8 cellular contexts compared by ENCODE assay signal in genomic region chr2:42100696-42101585, GRCh38. TPM values are rescaled to one million over a fixed set of nuclear protein-coding genes. Genes with fewer than 3 reads are reported as not detected.
DNase-seq lines count a peak whose midpoint lies in the region; ATAC-seq and TF ChIP-seq lines count a peak whose summit lies in the region.

No MANE protein-coding gene starts in this region.

- peak overlapping the region; percentile 71 for H2BK120ac ChIP-seq in mesenchymal stem cell (ENCODE audit: low read depth, low read length)

- H3K4me1 ChIP-seq in duodenal mucosa (ENCODE audit: control insufficient read depth in 1 of 2, insufficient read depth in 2 of 2, low read length in 2 of 2) (peaks cover 36% of the 10 kb centered on the region in 2 donors), mesenchymal stem cell (ENCODE audit: control insufficient read depth, insufficient read depth, low read depth, low read length) (peaks cover 20% of the 10 kb centered on the region)

- H3K27ac Mint-ChIP-seq in activated CD4-positive, alpha-beta T cell treated with anti-CD3 and anti-CD28 coated beads, Interleukin-2, amount 10 ng/mL, durations not matched to agents 24 days and 14 days: peak overlapping the region; percentile 21

- peak overlapping the region; percentile 45 for H2BK5ac ChIP-seq in mesenchymal stem cell (ENCODE audit: low read depth, low read length, poor library complexity, severe bottlenecking)

- peak overlapping the region; percentile 76 for H3K4me3 ChIP-seq in GM12865 (ENCODE audit: low read depth, low read length)
- peak overlapping the region; percentile 60 to 63 for H3K4me3 ChIP-seq in duodenal mucosa (ENCODE audit: low read depth in 1 of 2, low read length in 2 of 2)
- H3K4me3 ChIP-seq in mesenchymal stem cell (ENCODE audit: insufficient read depth in 1 of 2, low read depth in 1 of 2, low read length in 2 of 2): no peak overlapping the region

- WGBS in mesenchymal stem cell: 37% methylated on average over 42 of the region's 68 CpGs

- H3K4me3 Mint-ChIP-seq in activated CD4-positive, alpha-beta T cell treated with anti-CD3 and anti-CD28 coated beads, Interleukin-2, amount 10 ng/mL, durations not matched to agents 24 days and 14 days: peak overlapping the region; percentile 27

- H3K9me3 Mint-ChIP-seq in activated CD4-positive, alpha-beta T cell treated with anti-CD3 and anti-CD28 coated beads, Interleukin-2, amount 10 ng/mL, durations not matched to agents 24 days and 14 days: peaks cover 9% of the 10 kb centered on the region

- H3K27me3 ChIP-seq in duodenal mucosa (ENCODE audit: control insufficient read depth in 1 of 2, insufficient read depth in 2 of 2, low read length in 2 of 2) (no peaks in the 10 kb centered on the region), mesenchymal stem cell (ENCODE audit: control insufficient read depth in 1 of 2, insufficient read depth in 1 of 2, low read length in 2 of 2) (no peaks in the 10 kb centered on the region)

- intact Hi-C loops in activated CD4-positive, alpha-beta T cell treated with anti-CD3 and anti-CD28 coated beads, Interleukin-2, amount 10 ng/mL, durations not matched to agents 24 days and 14 days (cut with micrococcal nuclease): loop anchor here (5.0 kb wide), 1 partner anchor 391 kb away; the partner anchor contains the start of gene KCNG3

- TF ChIP-seq CTCF in GM12865 (IDR thresholded peaks at IDR 0.05; ENCODE audit: insufficient read depth, low read depth, low read length, missing control alignments): no peak

- no peaks in the 10 kb centered on the region for H3K27me3 Mint-ChIP-seq in activated CD4-positive, alpha-beta T cell treated with anti-CD3 and anti-CD28 coated beads, Interleukin-2, amount 10 ng/mL, durations not matched to agents 24 days and 14 days

- H2BK12ac ChIP-seq in mesenchymal stem cell (ENCODE audit: low read length in 2 of 2): peak overlapping the region; percentile 49 to 83

- peak overlapping the region; percentile 43 for H3K4me2 ChIP-seq in mesenchymal stem cell (ENCODE audit: low read length, poor library complexity, severe bottlenecking)

- peak overlapping the region in 1 of 2 experiments; percentile 67 for H3K14ac ChIP-seq in mesenchymal stem cell (ENCODE audit: low read length in 2 of 2)

- no peaks in the 10 kb centered on the region for H3K36me3 ChIP-seq in duodenal mucosa (ENCODE audit: control insufficient read depth in 1 of 2, insufficient read depth in 2 of 2, low read length in 2 of 2)
- no peaks in the 10 kb centered on the region for H3K36me3 ChIP-seq in mesenchymal stem cell (ENCODE audit: control insufficient read depth in 1 of 2, insufficient read depth in 2 of 2, low read depth in 1 of 2, low read length in 2 of 2)

- H2AFZ ChIP-seq in mesenchymal stem cell (ENCODE audit: low read depth, low read length): no peak overlapping the region

- ATAC-seq in SK-N-SH treated with all-trans-retinoic acid at 6 μM for 48 hours: no peak

- no peak overlapping the region for H3K23ac ChIP-seq in mesenchymal stem cell (ENCODE audit: low read length in 2 of 2)

- H3K9ac ChIP-seq in duodenal mucosa (ENCODE audit: low read depth in 1 of 2, low read length in 2 of 2) (peak overlapping the region in 1 of 2 donors; percentile 57), mesenchymal stem cell (ENCODE audit: low read length) (peak overlapping the region; percentile 50)

- peaks cover 9% of the 10 kb centered on the region for H3K36me3 Mint-ChIP-seq in activated CD4-positive, alpha-beta T cell treated with anti-CD3 and anti-CD28 coated beads, Interleukin-2, amount 10 ng/mL, durations not matched to agents 24 days and 14 days (ENCODE audit: low read depth)

- no peaks in the 10 kb centered on the region for H3K79me1 ChIP-seq in mesenchymal stem cell (replicated peaks; ENCODE audit: low read length, poor library complexity, severe bottlenecking)

- H3K27ac ChIP-seq in duodenal mucosa (ENCODE audit: low read depth, low read length) (peak overlapping the region; percentile 79), mesenchymal stem cell (ENCODE audit: low read length, poor library complexity, severe bottlenecking) (no peak overlapping the region)

- peak overlapping the region; percentile 80 for H2AK5ac ChIP-seq in mesenchymal stem cell (ENCODE audit: low read length, severe bottlenecking)

- peak overlapping the region; percentile 91 to 95 for H3K18ac ChIP-seq in mesenchymal stem cell (ENCODE audit: low read depth in 1 of 2, low read length in 2 of 2)

- H3K9me3 ChIP-seq in duodenal mucosa (ENCODE audit: control insufficient read depth in 1 of 2, low read length in 2 of 2) (no peaks in the 10 kb centered on the region), mesenchymal stem cell (ENCODE audit: control insufficient read depth, low read length) (peaks cover 3% of the 10 kb centered on the region)

- H3K4me1 Mint-ChIP-seq in activated CD4-positive, alpha-beta T cell treated with anti-CD3 and anti-CD28 coated beads, Interleukin-2, amount 10 ng/mL, durations not matched to agents 24 days and 14 days: peaks cover 60% of the 10 kb centered on the region

- H4K8ac ChIP-seq in mesenchymal stem cell (ENCODE audit: low read length): peak overlapping the region; percentile 93

- peak overlapping the region; percentile 76 for H2BK15ac ChIP-seq in mesenchymal stem cell (ENCODE audit: low read depth, poor library complexity, severe bottlenecking)

- peak overlapping the region; percentile 98 for H4K91ac ChIP-seq in mesenchymal stem cell (ENCODE audit: low read length)

- peak overlapping the region; percentile 84 to 88 for H3K4ac ChIP-seq in mesenchymal stem cell (ENCODE audit: low read depth in 1 of 2, low read length in 2 of 2)

- DNase-seq in GM12865 (ENCODE audit: low read depth) (peak; percentile 58), mesenchymal stem cell (peak; percentile 81), NAMALWA (ENCODE audit: low spot score) (no peak), NCI-H2227 treated with DMSO at 0.1 percent for 48 hours (lab: John Stamatoyannopoulos, UW) (no peak)
- DNase-seq in activated CD4-positive, alpha-beta T cell treated with anti-CD3 and anti-CD28 coated beads, Interleukin-2, amount 10 ng/mL, durations not matched to agents 24 days and 14 days: peak; percentile 86
- DNase-seq in stimulated activated naive CD4-positive, alpha-beta T cell (lab: John Stamatoyannopoulos, UW): peak; percentile 44 to 64 (median 59)

TF ChIP-seq in SK-N-SH treated with all-trans-retinoic acid at 6 μM for 48 hours, 23 proteins besides CTCF, POLR2A, EP300 and RAD21:
- no peak for TF ChIP-seq ZC3H10 (CRISPR knock-in tag; IDR thresholded peaks at IDR 0.05)
- no peak for TF ChIP-seq ZFP30 (CRISPR knock-in tag; IDR thresholded peaks at IDR 0.05)
- no peak for TF ChIP-seq ARNTL (CRISPR knock-in tag; IDR thresholded peaks at IDR 0.05; ENCODE audit: borderline replicate concordance, low read depth)
- TF ChIP-seq, protein P1, sequence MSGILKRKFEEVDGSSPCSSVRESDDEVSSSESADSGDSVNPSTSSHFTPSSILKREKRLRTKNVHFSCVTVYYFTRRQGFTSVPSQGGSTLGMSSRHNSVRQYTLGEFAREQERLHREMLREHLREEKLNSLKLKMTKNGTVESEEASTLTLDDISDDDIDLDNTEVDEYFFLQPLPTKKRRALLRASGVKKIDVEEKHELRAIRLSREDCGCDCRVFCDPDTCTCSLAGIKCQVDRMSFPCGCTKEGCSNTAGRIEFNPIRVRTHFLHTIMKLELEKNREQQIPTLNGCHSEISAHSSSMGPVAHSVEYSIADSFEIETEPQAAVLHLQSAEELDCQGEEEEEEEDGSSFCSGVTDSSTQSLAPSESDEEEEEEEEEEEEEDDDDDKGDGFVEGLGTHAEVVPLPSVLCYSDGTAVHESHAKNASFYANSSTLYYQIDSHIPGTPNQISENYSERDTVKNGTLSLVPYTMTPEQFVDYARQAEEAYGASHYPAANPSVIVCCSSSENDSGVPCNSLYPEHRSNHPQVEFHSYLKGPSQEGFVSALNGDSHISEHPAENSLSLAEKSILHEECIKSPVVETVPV (CRISPR knock-in tag; IDR thresholded peaks at IDR 0.05): no peak
TF ChIP-seq in SK-N-SH treated with all-trans-retinoic acid at 6 μM for 48 hours: peak in this region for 0.

RNA-seq across cellular contexts. Expression of gene PKDCC, which starts 53.1 kb away (rescaled TPM):
- not detected in 2 replicates for total RNA-seq in activated CD4-positive, alpha-beta T cell treated with anti-CD3 and anti-CD28 coated beads, Interleukin-2, amount 10 ng/mL, durations not matched to agents 24 days and 14 days
- polyA plus RNA-seq in mesenchymal stem cell (2013, experiment 1 of 2): 35.7 TPM
- 35.3 TPM for polyA plus RNA-seq in mesenchymal stem cell (2013, experiment 2 of 2)

Comparison
In these comparisons a context has a peak if more than half of its experiments do, and no peak if none do; other contexts are left out.
1. DNase-seq: peak in GM12865 (single experiment), activated CD4-positive, alpha-beta T cell treated with anti-CD3 and anti-CD28 coated beads, Interleukin-2, amount 10 ng/mL, durations not matched to agents 24 days and 14 days (single experiment), mesenchymal stem cell (single experiment) and stimulated activated naive CD4-positive, alpha-beta T cell (6 of 6); none in NAMALWA (single experiment) and NCI-H2227 treated with DMSO at 0.1 percent for 48 hours (single experiment).
2. H3K4me3 ChIP-seq: peak in GM12865 (single experiment) and duodenal mucosa (2 of 2); none in mesenchymal stem cell (0 of 2).